ENCODE assay signal across 2 cellular contexts in genomic region chr1:22111115-22111514, GRCh38.
TF ChIP-seq lines count a peak whose summit lies in the region.

No MANE protein-coding gene starts in this region.

TF ChIP-seq in SK-N-SH, 30 proteins besides CTCF, POLR2A, EP300 and RAD21:
- TF ChIP-seq NRF1 (IDR thresholded peaks at IDR 0.05; ENCODE audit: low read depth, low read length) (no peak), MEF2A (IDR thresholded peaks at IDR 0.05; ENCODE audit: borderline replicate concordance, low read depth) (no peak), EZH2phosphoT487 (IDR thresholded peaks at IDR 0.05; ENCODE audit: borderline replicate concordance, low read depth) (no peak), RFX5 (IDR thresholded peaks at IDR 0.05; ENCODE audit: low read length) (no peak), MAX (IDR thresholded peaks at IDR 0.05; ENCODE audit: low read depth) (no peak), SIN3A (IDR thresholded peaks at IDR 0.05; ENCODE audit: borderline replicate concordance, low read depth, low read length) (no peak), RCOR1 (IDR thresholded peaks at IDR 0.05; ENCODE audit: low read length) (no peak)

TF ChIP-seq in SK-N-SH treated with all-trans-retinoic acid at 6 μM for 48 hours, 23 proteins besides CTCF, POLR2A, EP300 and RAD21 (continued from another document):
- no peak for TF ChIP-seq OSR1 (CRISPR knock-in tag; IDR thresholded peaks at IDR 0.05)
- no peak for TF ChIP-seq ZNF8 (CRISPR knock-in tag; IDR thresholded peaks at IDR 0.05)
- TF ChIP-seq POU6F1 (CRISPR knock-in tag; IDR thresholded peaks at IDR 0.05; ENCODE audit: borderline replicate concordance, low read depth), result no peak
- TF ChIP-seq CREB5 (CRISPR knock-in tag; IDR thresholded peaks at IDR 0.05; ENCODE audit: low read depth), result no peak
- no peak for TF ChIP-seq ZFP30 (CRISPR knock-in tag; IDR thresholded peaks at IDR 0.05)
- no peak for TF ChIP-seq TCF4 (CRISPR knock-in tag; IDR thresholded peaks at IDR 0.05; ENCODE audit: borderline replicate concordance)
- TF ChIP-seq TOX (CRISPR knock-in tag; IDR thresholded peaks at IDR 0.05; ENCODE audit: borderline replicate concordance), result no peak
- TF ChIP-seq ESRRG (CRISPR knock-in tag; IDR thresholded peaks at IDR 0.05), result no peak
- no peak for TF ChIP-seq ZC3H10 (CRISPR knock-in tag; IDR thresholded peaks at IDR 0.05)
- TF ChIP-seq RARB (CRISPR knock-in tag; IDR thresholded peaks at IDR 0.05), result no peak
- no peak for TF ChIP-seq ZNF70 (CRISPR knock-in tag; IDR thresholded peaks at IDR 0.05)
- TF ChIP-seq SNAI2 (CRISPR knock-in tag; IDR thresholded peaks at IDR 0.05), result no peak
- TF ChIP-seq CSDC2 (CRISPR knock-in tag; IDR thresholded peaks at IDR 0.05), result no peak
- TF ChIP-seq ZNF565 (CRISPR knock-in tag; conservative IDR thresholded peaks at IDR 0.05; ENCODE audit: low read depth), result no peak
- TF ChIP-seq CSRNP3 (CRISPR knock-in tag; IDR thresholded peaks at IDR 0.05), result no peak
- TF ChIP-seq GLIS3 (CRISPR knock-in tag; IDR thresholded peaks at IDR 0.05), result no peak
- no peak for TF ChIP-seq ZFP3 (CRISPR knock-in tag; IDR thresholded peaks at IDR 0.05)
- no peak for TF ChIP-seq PPARA (CRISPR knock-in tag; IDR thresholded peaks at IDR 0.05; ENCODE audit: borderline replicate concordance)
- no peak for TF ChIP-seq ISL1 (CRISPR knock-in tag; IDR thresholded peaks at IDR 0.05)
